Comparison of ENCODE assay signal across 15 cellular contexts in genomic region chr11:584287-584686, GRCh38. TPM values are rescaled to one million over a fixed set of nuclear protein-coding genes. Genes with fewer than 3 reads are reported as not detected.
DNase-seq lines count a peak whose midpoint lies in the region; ATAC-seq, FAIRE-seq and TF ChIP-seq lines count a peak whose summit lies in the region.
"Had no signal": no experiment of that assay in that cellular context is flagged by ENCODE, and none has a peak within 500 bp of the region (broad histone marks: within the 10 kb centered on the region; RNA-seq: fewer than 3 reads in every experiment).

No MANE protein-coding gene starts in this region.

- H3K4me3 Mint-ChIP-seq in activated CD8-positive, alpha-beta T cell treated with anti-CD3 and anti-CD28 coated beads for 36 hours: no peak overlapping the region
- H3K4me3 Mint-ChIP-seq in activated CD8-positive, alpha-beta T cell treated with anti-CD3 and anti-CD28 coated beads, Interleukin-2, amount 10 ng/mL, durations not matched to agents 7 days and 5 days: no peak overlapping the region
- no peak overlapping the region for H3K4me3 Mint-ChIP-seq in stimulated activated naive CD8-positive, alpha-beta T cell treated with anti-CD3 and anti-CD28 coated beads, Interleukin-15, amount 100 ng/mL, for 72 hours
- H3K4me3 Mint-ChIP-seq in nephron progenitor cell: no peak overlapping the region

- no peak for DNase-seq in activated CD8-positive, alpha-beta T cell treated with anti-CD3 and anti-CD28 coated beads for 36 hours
- DNase-seq in activated CD8-positive, alpha-beta T cell treated with anti-CD3 and anti-CD28 coated beads, Interleukin-2, amount 10 ng/mL, durations not matched to agents 7 days and 5 days: no peak
- no peak for DNase-seq in stimulated activated naive CD8-positive, alpha-beta T cell treated with anti-CD3 and anti-CD28 coated beads, Interleukin-15, amount 100 ng/mL, for 72 hours
- DNase-seq in stimulated activated naive CD8-positive, alpha-beta T cell treated with anti-CD3 and anti-CD28 coated beads, Interleukin-15, Interleukin-2, amounts not matched to agents 100 U/mL and 50 U/mL, for 24 hours: no peak
- DNase-seq in nephron progenitor cell: no peak
- DNase-seq in stomach: no peak
- DNase-seq in urothelium cell line (ENCODE audit: low spot score): no peak
- DNase-seq: 8988T, AML-193, DMS 273 treated with DMSO at 0.1 percent for 48 hours, GM23248 had no signal

- no peak overlapping the region for H3K4me3 ChIP-seq in stomach
- H3K4me3 ChIP-seq: BLaER1, GM23248 had no signal

- peak overlapping the region; percentile 52 for H3K27ac Mint-ChIP-seq in activated CD8-positive, alpha-beta T cell treated with anti-CD3 and anti-CD28 coated beads for 36 hours
- H3K27ac Mint-ChIP-seq in activated CD8-positive, alpha-beta T cell treated with anti-CD3 and anti-CD28 coated beads, Interleukin-2, amount 10 ng/mL, durations not matched to agents 7 days and 5 days: no peak overlapping the region
- peak overlapping the region; percentile 74 to 84 for H3K27ac Mint-ChIP-seq in stimulated activated naive CD8-positive, alpha-beta T cell treated with anti-CD3 and anti-CD28 coated beads, Interleukin-15, amount 100 ng/mL, for 72 hours
- H3K27ac Mint-ChIP-seq in nephron progenitor cell: peak overlapping the region; percentile 32

- no peaks in the 10 kb centered on the region for H3K27me3 ChIP-seq in stomach
- H3K27me3 ChIP-seq: BLaER1 had no signal

- intact Hi-C loops in activated CD8-positive, alpha-beta T cell treated with anti-CD3 and anti-CD28 coated beads for 36 hours (cut with micrococcal nuclease): no loop called here
- intact Hi-C loops in stomach (cut with DNase I; ENCODE audit: low total_unique reads): no loop called here

- H3K36me3 Mint-ChIP-seq in activated CD8-positive, alpha-beta T cell treated with anti-CD3 and anti-CD28 coated beads for 36 hours (ENCODE audit: low read depth): peaks cover 32% of the 10 kb centered on the region
- peaks cover 53% of the 10 kb centered on the region for H3K36me3 Mint-ChIP-seq in activated CD8-positive, alpha-beta T cell treated with anti-CD3 and anti-CD28 coated beads, Interleukin-2, amount 10 ng/mL, durations not matched to agents 7 days and 5 days (ENCODE audit: low read depth)
- H3K36me3 Mint-ChIP-seq in nephron progenitor cell (ENCODE audit: low read depth): peaks cover 33% of the 10 kb centered on the region

- H3K27me3 Mint-ChIP-seq in activated CD8-positive, alpha-beta T cell treated with anti-CD3 and anti-CD28 coated beads for 36 hours: no peaks in the 10 kb centered on the region
- no peaks in the 10 kb centered on the region for H3K27me3 Mint-ChIP-seq in activated CD8-positive, alpha-beta T cell treated with anti-CD3 and anti-CD28 coated beads, Interleukin-2, amount 10 ng/mL, durations not matched to agents 7 days and 5 days (ENCODE audit: low read depth)
- no peaks in the 10 kb centered on the region for H3K27me3 Mint-ChIP-seq in stimulated activated naive CD8-positive, alpha-beta T cell treated with anti-CD3 and anti-CD28 coated beads, Interleukin-15, amount 100 ng/mL, for 72 hours
- no peaks in the 10 kb centered on the region for H3K27me3 Mint-ChIP-seq in nephron progenitor cell (ENCODE audit: low read depth, poor library complexity)

- POLR2A ChIA-PET in activated CD8-positive, alpha-beta T cell treated with anti-CD3 and anti-CD28 coated beads for 36 hours (lab: Charles Lee): interaction anchor here (0.9 to 1.4 kb wide), 2 partner anchors 8 to 20 kb away, joined by 3 to 5 read pairs; no protein-coding TSS in a partner anchor
- POLR2A ChIA-PET in activated CD8-positive, alpha-beta T cell treated with anti-CD3 and anti-CD28 coated beads, Interleukin-2, amount 10 ng/mL, durations not matched to agents 7 days and 5 days (lab: Charles Lee): interaction anchor here (2.9 kb wide), 1 partner anchor 8 kb away, joined by 9 read pairs; the partner anchor contains the start of gene PHRF1

- H3K36me3 ChIP-seq in stomach: peaks cover 56 to 78% (median 75%) of the 10 kb centered on the region in 4 donors

- FAIRE-seq in urothelium cell line (lab: Jason Lieb, UNC): no peak
- FAIRE-seq: GM18507, H54 had no signal

- TF ChIP-seq EP300 in stomach (IDR thresholded peaks at IDR 0.05): no peak

- H3K9me3 Mint-ChIP-seq in activated CD8-positive, alpha-beta T cell treated with anti-CD3 and anti-CD28 coated beads for 36 hours: no peaks in the 10 kb centered on the region
- no peaks in the 10 kb centered on the region for H3K9me3 Mint-ChIP-seq in activated CD8-positive, alpha-beta T cell treated with anti-CD3 and anti-CD28 coated beads, Interleukin-2, amount 10 ng/mL, durations not matched to agents 7 days and 5 days (ENCODE audit: insufficient read depth)
- H3K9me3 Mint-ChIP-seq in stimulated activated naive CD8-positive, alpha-beta T cell treated with anti-CD3 and anti-CD28 coated beads, Interleukin-15, amount 100 ng/mL, for 72 hours: no peaks in the 10 kb centered on the region
- H3K9me3 Mint-ChIP-seq in nephron progenitor cell: no peaks in the 10 kb centered on the region

- no peak for TF ChIP-seq POLR2A in stomach (IDR thresholded peaks at IDR 0.05)

- no peak for TF ChIP-seq CTCF in activated CD8-positive, alpha-beta T cell treated with anti-CD3 and anti-CD28 coated beads for 36 hours (IDR thresholded peaks at IDR 0.05)
- TF ChIP-seq CTCF in nephron progenitor cell (IDR thresholded peaks at IDR 0.05) (no peak), stomach (IDR thresholded peaks at IDR 0.05) (no peak)

- H3K27ac ChIP-seq in stomach: no peak overlapping the region
- H3K27ac ChIP-seq: BLaER1, GM23248 had no signal

- whole genome bisulfite sequencing in stomach, 5 donors: 95 to 98% (median 96%) methylated on average over 10 of the region's 10 CpGs

- H3K4me1 ChIP-seq in stomach: peaks cover 10 to 54% (median 30%) of the 10 kb centered on the region in 4 donors

- ATAC-seq in activated CD8-positive, alpha-beta T cell treated with anti-CD3 and anti-CD28 coated beads for 36 hours: no peak
- no peak for ATAC-seq in activated CD8-positive, alpha-beta T cell treated with anti-CD3 and anti-CD28 coated beads, Interleukin-2, amount 10 ng/mL, durations not matched to agents 7 days and 5 days
- ATAC-seq in stimulated activated naive CD8-positive, alpha-beta T cell treated with anti-CD3 and anti-CD28 coated beads, Interleukin-15, amount 100 ng/mL, for 72 hours: no peak
- no peak for ATAC-seq in stimulated activated naive CD8-positive, alpha-beta T cell treated with anti-CD3 and anti-CD28 coated beads, Interleukin-15, Interleukin-2, amounts not matched to agents 100 U/mL and 50 U/mL, for 24 hours

- H3K4me1 Mint-ChIP-seq in activated CD8-positive, alpha-beta T cell treated with anti-CD3 and anti-CD28 coated beads for 36 hours (ENCODE audit: low read depth): peaks cover 42% of the 10 kb centered on the region
- H3K4me1 Mint-ChIP-seq in activated CD8-positive, alpha-beta T cell treated with anti-CD3 and anti-CD28 coated beads, Interleukin-2, amount 10 ng/mL, durations not matched to agents 7 days and 5 days (ENCODE audit: low read depth): peaks cover 54% of the 10 kb centered on the region
- peaks cover 66% of the 10 kb centered on the region for H3K4me1 Mint-ChIP-seq in stimulated activated naive CD8-positive, alpha-beta T cell treated with anti-CD3 and anti-CD28 coated beads, Interleukin-15, amount 100 ng/mL, for 72 hours
- peaks cover 14% of the 10 kb centered on the region for H3K4me1 Mint-ChIP-seq in nephron progenitor cell

- H3K9me3 ChIP-seq in stomach: no peaks in the 10 kb centered on the region
- H3K9me3 ChIP-seq: BLaER1 had no signal

- CTCF ChIA-PET in activated CD8-positive, alpha-beta T cell treated with anti-CD3 and anti-CD28 coated beads for 36 hours (lab: Charles Lee): no interaction called here
- CTCF ChIA-PET in activated CD8-positive, alpha-beta T cell treated with anti-CD3 and anti-CD28 coated beads, Interleukin-2, amount 10 ng/mL, durations not matched to agents 7 days and 5 days (lab: Charles Lee): interaction anchor here (1.0 kb wide), 1 partner anchor 65 kb away, joined by 3 read pairs; no protein-coding TSS in a partner anchor

RNA-seq across cellular contexts. Expression of gene PHRF1, which starts 8.0 kb away (rescaled TPM):
- 10 to 100 TPM; 43.1 to 44.5 TPM for total RNA-seq in activated CD8-positive, alpha-beta T cell treated with anti-CD3 and anti-CD28 coated beads for 36 hours
- 10 to 100 TPM; 53.7 to 58.1 TPM for total RNA-seq in activated CD8-positive, alpha-beta T cell treated with anti-CD3 and anti-CD28 coated beads, Interleukin-2, amount 10 ng/mL, durations not matched to agents 7 days and 5 days
- total RNA-seq in stomach: 10 to 100 TPM; 17.5 to 60.8 (median 29.9) TPM
- 10 to 100 TPM in 1 of 3 donors, 1 to 10 TPM in 2; 7.9 to 14.8 (median 9.4) TPM for polyA plus RNA-seq in stomach

RNA-seq across cellular contexts. Expression of gene RASSF7, which starts 23.5 kb away (rescaled TPM):
- total RNA-seq in activated CD8-positive, alpha-beta T cell treated with anti-CD3 and anti-CD28 coated beads for 36 hours: 10 to 100 TPM; 16.8 to 17.3 TPM
- 10 to 100 TPM; 32.2 to 36.1 TPM for total RNA-seq in activated CD8-positive, alpha-beta T cell treated with anti-CD3 and anti-CD28 coated beads, Interleukin-2, amount 10 ng/mL, durations not matched to agents 7 days and 5 days
- total RNA-seq in stomach: 100 to 1,000 TPM in 2 of 5 donors, 10 to 100 TPM in 3; 16.7 to 330 (median 86.6) TPM
- 100 to 1,000 TPM in 2 of 3 donors, 10 to 100 TPM in 1; 73.0 to 121 (median 103) TPM for polyA plus RNA-seq in stomach

RNA-seq across cellular contexts. Expression of gene LMNTD2, which starts 23.7 kb away (rescaled TPM):
- total RNA-seq in activated CD8-positive, alpha-beta T cell treated with anti-CD3 and anti-CD28 coated beads for 36 hours: 1 to 10 TPM in 1 of 2 experiments, under 1 TPM in 1; 0.88 to 1.3 TPM
- total RNA-seq in activated CD8-positive, alpha-beta T cell treated with anti-CD3 and anti-CD28 coated beads, Interleukin-2, amount 10 ng/mL, durations not matched to agents 7 days and 5 days: under 1 TPM; 0.34 to 0.81 TPM
- 10 to 100 TPM in 3 of 5 donors, 1 to 10 TPM in 1, under 1 TPM in 1; 0.55 to 92.7 (median 12.8) TPM for total RNA-seq in stomach
- polyA plus RNA-seq in stomach: 1 to 10 TPM; 6.3 to 9.2 (median 7.2) TPM

RNA-seq across cellular contexts. Expression of gene IRF7, which starts 31.5 kb away (rescaled TPM):
- 10 to 100 TPM; 34.6 to 37.5 TPM for total RNA-seq in activated CD8-positive, alpha-beta T cell treated with anti-CD3 and anti-CD28 coated beads for 36 hours
- 100 to 1,000 TPM; 120 to 136 TPM for total RNA-seq in activated CD8-positive, alpha-beta T cell treated with anti-CD3 and anti-CD28 coated beads, Interleukin-2, amount 10 ng/mL, durations not matched to agents 7 days and 5 days
- 10 to 100 TPM in 4 of 5 donors, 1 to 10 TPM in 1; 5.7 to 49.1 (median 22.5) TPM for total RNA-seq in stomach
- 10 to 100 TPM; 33.0 to 43.8 (median 40.8) TPM for polyA plus RNA-seq in stomach

RNA-seq across cellular contexts. Expression of gene CDHR5, which starts 40.5 kb away (rescaled TPM):
- not detected for total RNA-seq in activated CD8-positive, alpha-beta T cell treated with anti-CD3 and anti-CD28 coated beads for 36 hours
- not detected for total RNA-seq in activated CD8-positive, alpha-beta T cell treated with anti-CD3 and anti-CD28 coated beads, Interleukin-2, amount 10 ng/mL, durations not matched to agents 7 days and 5 days
- 10 to 100 TPM in 1 of 5 donors, 1 to 10 TPM in 4; 2.7 to 92.1 (median 5.5) TPM for total RNA-seq in stomach
- 1 to 10 TPM in 1 of 3 donors, under 1 TPM in 2; 0.38 to 2.2 (median 0.92) TPM for polyA plus RNA-seq in stomach
- total RNA-seq: Daoy, GM23248 had no signal
- polyA plus RNA-seq: GM23248 had no signal
